In the genomic region with DNA sequence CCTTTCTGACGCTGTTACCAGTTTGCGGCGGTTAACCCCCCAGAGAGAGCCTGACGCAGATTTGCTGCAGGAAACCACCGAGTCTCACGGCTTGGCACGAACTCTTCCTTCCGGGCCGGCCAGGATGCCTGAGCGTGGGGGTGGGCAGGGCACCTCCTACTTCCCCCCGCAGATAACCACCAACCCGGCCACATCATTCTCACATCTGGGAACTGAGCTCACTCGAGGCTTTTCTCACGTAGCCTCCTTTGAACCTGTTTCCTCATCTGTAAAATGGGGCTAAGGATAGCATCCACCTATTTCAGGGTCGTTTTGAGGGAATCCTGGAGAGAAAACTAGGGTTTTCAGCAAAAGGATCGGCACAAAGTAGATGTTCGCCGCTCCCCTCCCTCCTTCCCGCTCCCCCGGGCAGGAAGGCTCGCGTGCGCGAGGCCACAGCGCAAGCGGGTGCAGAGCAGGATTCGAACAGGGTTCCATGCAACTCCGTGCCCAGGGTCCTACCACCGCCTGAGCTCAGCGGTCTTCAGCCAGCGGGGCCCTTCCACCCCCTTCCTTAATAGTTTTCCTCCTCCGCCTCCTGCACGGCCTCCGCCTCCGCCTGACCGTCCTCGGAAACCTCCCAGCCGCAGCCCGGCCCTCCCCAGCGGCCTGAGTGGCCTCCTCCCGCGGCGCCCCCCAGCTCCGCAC, we compare ENCODE assay signal across 8 cellular contexts. TPM values are rescaled to one million over a fixed set of nuclear protein-coding genes. Genes with fewer than 3 reads are reported as not detected.
A peak's percentile ranks its signal among the peaks of the same experiment; 100 is the strongest.
DNase-seq lines count a peak whose midpoint lies in the region; ATAC-seq, FAIRE-seq and TF ChIP-seq lines count a peak whose summit lies in the region.

No MANE protein-coding gene starts in this region.

- H3K4me1 Mint-ChIP-seq in activated T-helper 2 cell treated with anti-CD3 and anti-CD28 coated beads, Interferon-gamma antibody, Interleukin-2, Interleukin-4, amounts not matched to agents 10 μg/mL and 5 μg/mL and 100 μg/mL, durations not matched to agents 14 hours and 24 hours and 36 hours (ENCODE audit: low read depth): peaks cover 56% of the 10 kb centered on the region

- no peaks in the 10 kb centered on the region for H3K27me3 ChIP-seq in foreskin keratinocyte
- no peaks in the 10 kb centered on the region for H3K27me3 ChIP-seq in osteoblast (ENCODE audit: insufficient read depth, low read length)
- H3K27me3 ChIP-seq in thymus (ENCODE audit: control insufficient read depth, insufficient read depth): no peaks in the 10 kb centered on the region

- ATAC-seq in GM18517 (IDR thresholded peaks at IDR 0.05; ENCODE audit: unreplicated experiment): peak; percentile 68
- peak; percentile 48 for ATAC-seq in HG02981 (IDR thresholded peaks at IDR 0.05; ENCODE audit: unreplicated experiment)
- peak; percentile 41 for ATAC-seq in foreskin keratinocyte

- DNase-seq in RCC 7860 (ENCODE audit: low spot score): peak; percentile 98
- peak; percentile 96 for DNase-seq in activated T-helper 2 cell treated with anti-CD3 and anti-CD28 coated beads, Interferon-gamma antibody, Interleukin-2, Interleukin-4, amounts not matched to agents 10 μg/mL and 5 μg/mL and 100 μg/mL, durations not matched to agents 14 hours and 24 hours and 36 hours (ENCODE audit: low spot score)
- peak in 1 of 2 donors; percentile 76 for DNase-seq in foreskin keratinocyte
- DNase-seq in osteoblast (ENCODE audit: insufficient read length, low spot score, missing footprints): peak; percentile 96
- DNase-seq in NCI-H82 treated with DMSO at 0.1 percent for 48 hours (lab: John Stamatoyannopoulos, UW; ENCODE audit: unreplicated experiment): no peak

- H3K4me1 ChIP-seq in foreskin keratinocyte (peaks cover 24% of the 10 kb centered on the region), osteoblast (ENCODE audit: insufficient read depth, low read length) (peaks cover 11% of the 10 kb centered on the region), thymus (ENCODE audit: control insufficient read depth, insufficient read depth, low read length) (peaks cover 35% of the 10 kb centered on the region)

- H3K9me3 Mint-ChIP-seq in activated T-helper 2 cell treated with anti-CD3 and anti-CD28 coated beads, Interferon-gamma antibody, Interleukin-2, Interleukin-4, amounts not matched to agents 10 μg/mL and 5 μg/mL and 100 μg/mL, durations not matched to agents 14 hours and 24 hours and 36 hours: no peaks in the 10 kb centered on the region

- FAIRE-seq in RCC 7860 (lab: Jason Lieb, UNC): peak; percentile 89

- H3K36me3 ChIP-seq in osteoblast (ENCODE audit: insufficient read depth, low read length) (no peaks in the 10 kb centered on the region), thymus (ENCODE audit: control insufficient read depth, insufficient read depth) (no peaks in the 10 kb centered on the region)

- peak overlapping the region; percentile 76 for H3K4me3 Mint-ChIP-seq in activated T-helper 2 cell treated with anti-CD3 and anti-CD28 coated beads, Interferon-gamma antibody, Interleukin-2, Interleukin-4, amounts not matched to agents 10 μg/mL and 5 μg/mL and 100 μg/mL, durations not matched to agents 14 hours and 24 hours and 36 hours (ENCODE audit: low read depth)

- peak overlapping the region; percentile 68 for H3K4me2 ChIP-seq in osteoblast (ENCODE audit: insufficient read depth, low read length)

- H3K36me3 Mint-ChIP-seq in activated T-helper 2 cell treated with anti-CD3 and anti-CD28 coated beads, Interferon-gamma antibody, Interleukin-2, Interleukin-4, amounts not matched to agents 10 μg/mL and 5 μg/mL and 100 μg/mL, durations not matched to agents 14 hours and 24 hours and 36 hours (ENCODE audit: low read depth): peaks cover 4% of the 10 kb centered on the region

- no peaks in the 10 kb centered on the region for H3K9me3 ChIP-seq in osteoblast (ENCODE audit: low read depth, low read length)
- H3K9me3 ChIP-seq in thymus (ENCODE audit: control insufficient read depth): no peaks in the 10 kb centered on the region

- WGBS in thymus: 4% methylated on average over 44 of the region's 44 CpGs

- H3K27ac ChIP-seq in foreskin keratinocyte: peak overlapping the region; percentile 98
- peak overlapping the region; percentile 85 for H3K27ac ChIP-seq in osteoblast (ENCODE audit: low read depth, low read length)
- peak overlapping the region; percentile 95 for H3K27ac ChIP-seq in thymus (ENCODE audit: low read depth)

- intact Hi-C loops in activated T-helper 2 cell treated with anti-CD3 and anti-CD28 coated beads, Interferon-gamma antibody, Interleukin-2, Interleukin-4, amounts not matched to agents 10 μg/mL and 5 μg/mL and 100 μg/mL, durations not matched to agents 14 hours and 24 hours and 36 hours (cut with micrococcal nuclease): loop anchor here (1.0 kb wide), 6 partner anchors 8 to 79 kb away; partner anchors contain the start of gene DDIT4

- H3K79me2 ChIP-seq in osteoblast (ENCODE audit: insufficient read depth, low read length): no peaks in the 10 kb centered on the region

- H2AFZ ChIP-seq in osteoblast (ENCODE audit: low read length): no peak overlapping the region

- H3K27me3 Mint-ChIP-seq in activated T-helper 2 cell treated with anti-CD3 and anti-CD28 coated beads, Interferon-gamma antibody, Interleukin-2, Interleukin-4, amounts not matched to agents 10 μg/mL and 5 μg/mL and 100 μg/mL, durations not matched to agents 14 hours and 24 hours and 36 hours (ENCODE audit: low read depth): no peaks in the 10 kb centered on the region

- no peaks in the 10 kb centered on the region for H4K20me1 ChIP-seq in osteoblast (ENCODE audit: insufficient read depth, low read length)

- peak overlapping the region; percentile 64 for H3K4me3 ChIP-seq in osteoblast (ENCODE audit: insufficient read depth, low read length)
- peak overlapping the region; percentile 52 for H3K4me3 ChIP-seq in thymus (ENCODE audit: low read length)

- no peak for TF ChIP-seq CTCF in foreskin keratinocyte (conservative IDR thresholded peaks at IDR 0.05)
- TF ChIP-seq CTCF in osteoblast (IDR thresholded peaks at IDR 0.05; ENCODE audit: extremely low read depth, low read depth, low read length): no peak

- peak overlapping the region; percentile 98 for H3K27ac Mint-ChIP-seq in activated T-helper 2 cell treated with anti-CD3 and anti-CD28 coated beads, Interferon-gamma antibody, Interleukin-2, Interleukin-4, amounts not matched to agents 10 μg/mL and 5 μg/mL and 100 μg/mL, durations not matched to agents 14 hours and 24 hours and 36 hours

RNA-seq across cellular contexts. Expression of gene DDIT4, which starts 23.7 kb away (rescaled TPM):
- total RNA-seq in activated T-helper 2 cell treated with anti-CD3 and anti-CD28 coated beads, Interferon-gamma antibody, Interleukin-2, Interleukin-4, amounts not matched to agents 10 μg/mL and 5 μg/mL and 100 μg/mL, durations not matched to agents 14 hours and 24 hours and 36 hours: 543 and 569 TPM in 2 replicates
- total RNA-seq in foreskin keratinocyte: 276 and 302 TPM in 2 replicates
- polyA plus RNA-seq in foreskin keratinocyte: 260 and 285 TPM in 2 replicates
- total RNA-seq in osteoblast: 366 and 522 TPM in 2 replicates
- polyA plus RNA-seq in thymus: 628 TPM

RNA-seq across cellular contexts. Expression of gene DNAJB12, which starts 57.3 kb away (rescaled TPM):
- 27.6 and 34.0 TPM in 2 replicates for total RNA-seq in activated T-helper 2 cell treated with anti-CD3 and anti-CD28 coated beads, Interferon-gamma antibody, Interleukin-2, Interleukin-4, amounts not matched to agents 10 μg/mL and 5 μg/mL and 100 μg/mL, durations not matched to agents 14 hours and 24 hours and 36 hours
- total RNA-seq in foreskin keratinocyte (23.6 and 26.6 TPM in 2 replicates), osteoblast (48.0 and 52.5 TPM in 2 replicates)
- polyA plus RNA-seq in foreskin keratinocyte (18.0 and 19.7 TPM in 2 replicates), thymus (14.6 TPM)
